14 cellular contexts compared by ENCODE assay signal in genomic region chr1:48789903-48790302, GRCh38. TPM values are rescaled to one million over a fixed set of nuclear protein-coding genes. Genes with fewer than 3 reads are reported as not detected.
DNase-seq lines count a peak whose midpoint lies in the region; ATAC-seq and TF ChIP-seq lines count a peak whose summit lies in the region.
"Had no signal": no experiment of that assay in that cellular context is flagged by ENCODE, and none has a peak within 500 bp of the region (broad histone marks: within the 10 kb centered on the region; RNA-seq: fewer than 3 reads in every experiment).

No MANE protein-coding gene starts in this region.

- no peak overlapping the region for H3K4me3 ChIP-seq in adipocyte (ENCODE audit: low read length)
- H3K4me3 ChIP-seq in smooth muscle cell = no peak overlapping the region
- H3K4me3 ChIP-seq: GM23248 had no signal

- peaks cover 0 to 2% of the 10 kb centered on the region in 2 donors for H3K9me3 Mint-ChIP-seq in activated T-cell treated with anti-CD3 and anti-CD28 coated beads, Interleukin-2, amount 50 U/mL, for 72 hours
- H3K9me3 Mint-ChIP-seq: activated naive CD4-positive, alpha-beta T cell treated with anti-CD3 and anti-CD28 coated beads, Interleukin-2, amount 50 U/mL, for 24 hours had no signal

- H4K20me1 ChIP-seq in smooth muscle cell (ENCODE audit: low read depth) = no peaks in the 10 kb centered on the region

- peak overlapping the region; percentile 59 to 64 for H3K4me3 Mint-ChIP-seq in activated T-cell treated with anti-CD3 and anti-CD28 coated beads, Interleukin-2, amount 50 U/mL, for 72 hours
- H3K4me3 Mint-ChIP-seq: activated naive CD4-positive, alpha-beta T cell treated with anti-CD3 and anti-CD28 coated beads, Interleukin-2, amount 50 U/mL, for 24 hours had no signal

- H3K27me3 Mint-ChIP-seq in activated T-cell treated with anti-CD3 and anti-CD28 coated beads, Interleukin-2, amount 50 U/mL, for 72 hours (ENCODE audit: low read depth) = peaks cover 32% of the 10 kb centered on the region

- no peaks in the 10 kb centered on the region for H3K79me2 ChIP-seq in smooth muscle cell (ENCODE audit: low read depth)

- peaks cover 3% of the 10 kb centered on the region for H3K4me1 ChIP-seq in adipocyte (ENCODE audit: control insufficient read depth, insufficient read depth, low read length)
- H3K4me1 ChIP-seq in smooth muscle cell (ENCODE audit: low read depth) = no peaks in the 10 kb centered on the region

- peaks cover 39% of the 10 kb centered on the region for H3K4me1 Mint-ChIP-seq in activated T-cell treated with anti-CD3 and anti-CD28 coated beads, Interleukin-2, amount 50 U/mL, for 72 hours (ENCODE audit: low read depth)
- H3K4me1 Mint-ChIP-seq: activated naive CD4-positive, alpha-beta T cell treated with anti-CD3 and anti-CD28 coated beads, Interleukin-2, amount 50 U/mL, for 24 hours had no signal

- H3K9me3 ChIP-seq in adipocyte (ENCODE audit: control insufficient read depth, low read length) = no peaks in the 10 kb centered on the region
- no peaks in the 10 kb centered on the region for H3K9me3 ChIP-seq in smooth muscle cell (replicated peaks; ENCODE audit: low read depth)

- H3K36me3 ChIP-seq in adipocyte (ENCODE audit: control insufficient read depth, insufficient read depth, low read length, severe bottlenecking) = no peaks in the 10 kb centered on the region
- H3K36me3 ChIP-seq in smooth muscle cell (ENCODE audit: low read depth) = no peaks in the 10 kb centered on the region

- H3K4me2 ChIP-seq in smooth muscle cell = no peak overlapping the region

- TF ChIP-seq CTCF in smooth muscle cell (IDR thresholded peaks at IDR 0.05; ENCODE audit: borderline replicate concordance, insufficient read depth, poor library complexity, severe bottlenecking) = no peak

- H2AFZ ChIP-seq in smooth muscle cell (ENCODE audit: low read depth) = no peak overlapping the region
- H2AFZ ChIP-seq: GM23248 had no signal

- no peak overlapping the region for H3K9ac ChIP-seq in adipocyte (ENCODE audit: low read length)
- H3K9ac ChIP-seq in smooth muscle cell (ENCODE audit: low read depth) = no peak overlapping the region
- H3K9ac ChIP-seq: GM23248 had no signal

- H3K27ac Mint-ChIP-seq in activated T-cell treated with anti-CD3 and anti-CD28 coated beads, Interleukin-2, amount 50 U/mL, for 72 hours = peak overlapping the region; percentile 62
- H3K27ac Mint-ChIP-seq: activated naive CD4-positive, alpha-beta T cell treated with anti-CD3 and anti-CD28 coated beads, Interleukin-2, amount 50 U/mL, for 24 hours had no signal

- no peaks in the 10 kb centered on the region for H3K27me3 ChIP-seq in adipocyte (replicated peaks; ENCODE audit: control insufficient read depth, insufficient read depth, low read length)
- H3K27me3 ChIP-seq in smooth muscle cell (ENCODE audit: low read depth) = peaks cover 3% of the 10 kb centered on the region

- DNase-seq in activated T-cell treated with anti-CD3 and anti-CD28 coated beads, Interleukin-2, amount 50 U/mL, for 72 hours = no peak
- no peak for DNase-seq in activated T-cell treated with anti-CD3 and anti-CD28 coated beads for 4 hours
- DNase-seq in adipocyte (ENCODE audit: low read depth) = peak; percentile 38
- no peak for DNase-seq in smooth muscle cell (lab: John Stamatoyannopoulos, UW; ENCODE audit: unreplicated experiment)
- DNase-seq in NCI-H1417 treated with DMSO at 0.1 percent for 48 hours (lab: John Stamatoyannopoulos, UW) = no peak
- no peak for DNase-seq in 8988T
- no peak for DNase-seq in AG08395 (ENCODE audit: low spot score)
- DNase-seq: GM23248, NCI-H1048, NCI-H510A treated with DMSO at 0.1 percent for 48 hours, retina, trophoblast cell had no signal

- peak in 1 of 2 donors; percentile 12 for ATAC-seq in activated T-cell treated with anti-CD3 and anti-CD28 coated beads, Interleukin-2, amount 50 U/mL, for 72 hours (replicated peaks in 1 of 2)
- peak; percentile 16 for ATAC-seq in HG03175 (IDR thresholded peaks at IDR 0.05; ENCODE audit: unreplicated experiment)

- WGBS in smooth muscle cell (ENCODE audit: low lambda C conversion rate) = 75% methylated on average over 4 of the region's 4 CpGs

- H3F3A ChIP-seq in smooth muscle cell (ENCODE audit: low read depth) = no peaks in the 10 kb centered on the region

- H3K27ac ChIP-seq in smooth muscle cell (ENCODE audit: low read depth) = no peak overlapping the region
- H3K27ac ChIP-seq: GM23248 had no signal

- H3K36me3 Mint-ChIP-seq in activated T-cell treated with anti-CD3 and anti-CD28 coated beads, Interleukin-2, amount 50 U/mL, for 72 hours (ENCODE audit: insufficient read depth in 2 of 2) = no peaks in the 10 kb centered on the region
- H3K36me3 Mint-ChIP-seq: activated naive CD4-positive, alpha-beta T cell treated with anti-CD3 and anti-CD28 coated beads, Interleukin-2, amount 50 U/mL, for 24 hours had no signal

RNA-seq across cellular contexts. Expression of gene BEND5, which starts 13.2 kb away (rescaled TPM):
- total RNA-seq in activated T-cell treated with anti-CD3 and anti-CD28 coated beads, Interleukin-2, amount 50 U/mL, for 72 hours = 1 to 10 TPM; 5.9 to 6.4 TPM
- total RNA-seq in smooth muscle cell = 4.0 and 6.9 TPM in 2 replicates
- polyA plus RNA-seq in smooth muscle cell = 7.9 and 10.7 TPM in 2 replicates
- total RNA-seq: GM23248 had no signal
- polyA plus RNA-seq: GM23248 had no signal
